In the genomic region with DNA sequence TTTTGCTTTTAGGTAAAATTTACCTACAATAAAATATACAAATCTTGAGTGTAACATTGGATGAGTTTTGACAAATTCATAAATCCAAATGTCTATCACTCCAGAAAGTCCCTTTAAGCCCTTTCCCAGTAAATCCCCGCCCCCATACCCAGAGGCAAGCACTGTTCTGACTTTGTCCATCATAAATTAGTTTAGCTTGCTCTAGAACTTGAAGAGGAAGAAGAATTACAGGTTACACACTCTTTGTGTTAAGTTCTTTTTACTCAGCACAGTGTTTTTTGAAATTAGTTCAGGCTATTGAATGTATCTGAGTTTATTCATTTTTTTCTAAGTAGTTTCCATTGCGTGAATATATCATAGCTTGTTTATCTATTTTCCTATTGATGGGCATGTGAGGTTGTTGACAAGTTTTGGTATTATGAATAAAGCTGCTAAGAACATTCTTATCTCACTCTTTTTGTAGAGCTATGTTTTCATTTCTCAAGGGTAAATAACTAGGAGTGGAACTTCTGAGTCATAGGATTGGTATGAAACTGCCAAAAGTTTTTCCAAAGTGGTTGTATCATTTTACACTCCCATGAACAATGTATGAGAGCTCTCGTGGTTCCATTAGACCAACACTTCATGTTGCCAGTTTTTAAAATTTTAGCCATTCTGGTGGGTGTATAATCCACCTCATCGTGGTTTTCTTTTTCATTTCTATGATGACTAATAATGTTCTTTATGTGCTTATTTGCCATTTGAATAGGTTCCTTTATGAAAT, we compare ENCODE assay signal across 8 cellular contexts. TPM values are rescaled to one million over a fixed set of nuclear protein-coding genes. Genes with fewer than 3 reads are reported as not detected.
DNase-seq lines count a peak whose midpoint lies in the region; ATAC-seq and TF ChIP-seq lines count a peak whose summit lies in the region.

No MANE protein-coding gene starts in this region.

- H3K36me3 ChIP-seq in brain microvascular endothelial cell (replicated peaks) = no peaks in the 10 kb centered on the region

- H3K9me3 Mint-ChIP-seq in osteocyte (ENCODE audit: unreplicated experiment) = peaks cover 14% of the 10 kb centered on the region

- intact Hi-C loops in Right ventricle myocardium inferior (cut with DNase I) = no loop called here
- intact Hi-C loops in cardiac septum (cut with DNase I) = no loop called here

- peak; percentile 72 for ATAC-seq in Right ventricle myocardium inferior

- no peaks in the 10 kb centered on the region for H3K27me3 ChIP-seq in brain microvascular endothelial cell (replicated peaks)

- H3K27me3 Mint-ChIP-seq in osteocyte (ENCODE audit: unreplicated experiment) = no peaks in the 10 kb centered on the region

- H3K4me1 Mint-ChIP-seq in osteocyte (ENCODE audit: unreplicated experiment) = peaks cover 22% of the 10 kb centered on the region

- no peak for TF ChIP-seq CTCF in brain microvascular endothelial cell (IDR thresholded peaks at IDR 0.05; ENCODE audit: low read depth, low read length, missing control alignments)
- no peak for TF ChIP-seq CTCF in osteocyte (IDR thresholded peaks at IDR 0.05)

- H3K4me3 Mint-ChIP-seq in osteocyte (ENCODE audit: unreplicated experiment) = peak overlapping the region; percentile 7

- H3K4me3 ChIP-seq in brain microvascular endothelial cell (ENCODE audit: low read depth, low read length) = no peak overlapping the region

- no peaks in the 10 kb centered on the region for H3K36me3 Mint-ChIP-seq in osteocyte (ENCODE audit: unreplicated experiment)

- DNase-seq in Right ventricle myocardium inferior (ENCODE audit: missing footprints) (no peak), cardiac septum (ENCODE audit: low spot score) (no peak), HS-5 (ENCODE audit: low read depth) (peak; percentile 83), brain microvascular endothelial cell (peak; percentile 79), osteocyte (ENCODE audit: extremely low spot score, unreplicated experiment) (no peak), AML-193 (lab: John Stamatoyannopoulos, UW) (no peak), NCI-H146 treated with DMSO at 0.1 percent for 48 hours (lab: John Stamatoyannopoulos, UW; ENCODE audit: unreplicated experiment) (no peak), HPDE6-E6E7 (ENCODE audit: extremely low spot score) (no peak)

- H3K27ac ChIP-seq in brain microvascular endothelial cell = peak overlapping the region; percentile 47

- H3K27ac Mint-ChIP-seq in osteocyte (ENCODE audit: unreplicated experiment) = peak overlapping the region; percentile 96

- in situ Hi-C loops in brain microvascular endothelial cell (cut with HindIII; ENCODE audit: low pct_ligation_motif_present, low sequenced_read_pairs) = no loop called here

RNA-seq across cellular contexts. Expression of a gene that starts 22.4 kb away (rescaled TPM):
- total RNA-seq in Right ventricle myocardium inferior = 1.8 TPM
- 0.97 TPM for total RNA-seq in cardiac septum
- total RNA-seq in osteocyte = 4.9 and 6.1 TPM in 2 replicates

Comparison
In these comparisons a context has a peak if more than half of its experiments do, and no peak if none do; other contexts are left out.
1. DNase-seq: peak in HS-5 (single experiment) and brain microvascular endothelial cell (single experiment); none in Right ventricle myocardium inferior (single experiment), cardiac septum (single experiment), osteocyte (single experiment), AML-193 (0 of 2), NCI-H146 treated with DMSO at 0.1 percent for 48 hours (single experiment) and HPDE6-E6E7 (single experiment).